Comparison of ENCODE assay signal across 9 cellular contexts in the genomic region with DNA sequence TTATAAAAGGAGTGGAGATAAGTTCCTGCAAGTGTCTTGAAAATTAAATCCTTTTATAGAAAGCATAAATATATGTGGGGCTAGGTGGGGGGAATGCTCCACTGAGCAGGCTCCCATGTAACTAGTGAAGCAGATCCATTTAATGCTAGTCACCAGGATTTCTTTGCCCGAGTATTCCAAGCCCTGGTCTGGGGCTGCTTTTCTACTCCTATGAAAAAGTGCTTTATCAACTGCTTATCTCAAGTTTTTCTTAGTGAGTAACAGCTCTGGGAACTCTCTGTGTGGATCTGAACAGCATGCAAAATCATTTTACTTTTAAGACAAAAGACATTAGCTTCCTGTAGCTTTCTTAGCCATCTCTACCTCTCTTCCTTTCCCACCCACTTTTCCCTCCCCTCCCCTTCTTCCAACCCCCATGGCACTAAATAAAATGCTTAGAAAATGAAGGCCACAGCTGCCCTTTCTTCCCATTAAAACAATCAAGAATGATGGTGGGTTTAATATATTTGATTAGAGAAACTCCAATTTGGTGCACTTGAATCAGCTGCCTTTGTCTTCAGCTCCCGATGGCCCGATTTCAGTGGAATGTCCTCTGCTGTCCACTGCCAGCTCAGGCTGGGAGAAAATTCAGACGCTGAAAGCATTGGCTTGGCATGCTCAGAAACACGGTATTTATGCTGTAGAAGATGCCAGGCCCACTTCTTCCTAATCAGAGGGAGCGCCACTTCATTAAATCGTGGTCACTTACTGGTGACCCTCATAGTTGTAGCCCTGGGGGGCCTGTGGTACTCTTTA.
DNase-seq lines count a peak whose midpoint lies in the region; ATAC-seq, FAIRE-seq and TF ChIP-seq lines count a peak whose summit lies in the region.
"Had no signal": no experiment of that assay in that cellular context is flagged by ENCODE, and none has a peak within 500 bp of the region (broad histone marks: within the 10 kb centered on the region; RNA-seq: fewer than 3 reads in every experiment).

No MANE protein-coding gene starts in this region.

- intact Hi-C loops in OCI-LY7 (cut with micrococcal nuclease; ENCODE audit: unreplicated experiment) = loop anchor here (2.0 kb wide), 1 partner anchor 389 kb away; no protein-coding TSS in a partner anchor
- intact Hi-C loops in MCF 10A (cut with micrococcal nuclease) = no loop called here

- no peaks in the 10 kb centered on the region for H3K79me2 ChIP-seq in OCI-LY7 (ENCODE audit: insufficient read depth, low read depth, low read length)

- no peaks in the 10 kb centered on the region for H3K9me2 ChIP-seq in OCI-LY7 (ENCODE audit: insufficient read depth, low read length)

- no peaks in the 10 kb centered on the region for H3K9me3 ChIP-seq in OCI-LY7 (ENCODE audit: low read length)

- no peak overlapping the region for H3K4me3 ChIP-seq in OCI-LY7 (ENCODE audit: low read depth, low read length, poor library complexity, severe bottlenecking)
- H3K4me3 ChIP-seq: GM23338 had no signal

- no peaks in the 10 kb centered on the region for H4K20me1 ChIP-seq in OCI-LY7 (ENCODE audit: insufficient read depth, low read length)

- H3K9me3 Mint-ChIP-seq in MCF 10A (ENCODE audit: unreplicated experiment) = no peaks in the 10 kb centered on the region
- no peaks in the 10 kb centered on the region for H3K9me3 Mint-ChIP-seq in stimulated activated memory B cell treated with anti-CD40 and anti-IgM and Interleukin-4, amounts not matched to agents 10 μg/mL and 1 μg/mL and 100 μg/mL, for 72 hours
- H3K9me3 Mint-ChIP-seq in natural killer cell treated with Interleukin-12 subunit alpha and Interleukin-12 subunit beta and Interleukin-15 and Interleukin-18, amount 100 ng/mL, for 72 hours = no peaks in the 10 kb centered on the region
- H3K9me3 Mint-ChIP-seq: GM23338 had no signal

- no TSS peak for BruUV-seq in OCI-LY7 (replicated peaks; lab: Mats Ljungman, UMichigan)
- no TSS peak for BruUV-seq in MCF 10A (replicated peaks; lab: Mats Ljungman, UMichigan)

- POLR2A ChIA-PET in OCI-LY7 (lab: Charles Lee) (interaction anchor here (0.6 to 3.6 kb wide), 6 partner anchors 9 to 577 kb away, joined by 3 to 27 read pairs (median 6); no protein-coding TSS in a partner anchor), MCF 10A (lab: Yijun Ruan, JAX) (interaction anchor here (0.5 to 4.0 kb wide), 14 partner anchors 9 to 730 kb away, joined by 3 to 23 read pairs (median 6); no protein-coding TSS in a partner anchor)

- peak overlapping the region; percentile 59 for H3K4me2 ChIP-seq in OCI-LY7 (ENCODE audit: low read length)
- H3K4me2 ChIP-seq: GM23338 had no signal

- peak overlapping the region; percentile 48 for H3K27ac ChIP-seq in OCI-LY7 (ENCODE audit: low read depth, low read length, poor library complexity, severe bottlenecking)

- H3K4me1 ChIP-seq in OCI-LY7 (ENCODE audit: insufficient read depth, low read length, poor library complexity, severe bottlenecking) = peaks cover 23% of the 10 kb centered on the region

- no peaks in the 10 kb centered on the region for H3K27me3 Mint-ChIP-seq in MCF 10A (ENCODE audit: insufficient read depth, unreplicated experiment)
- no peaks in the 10 kb centered on the region for H3K27me3 Mint-ChIP-seq in stimulated activated memory B cell treated with anti-CD40 and anti-IgM and Interleukin-4, amounts not matched to agents 10 μg/mL and 1 μg/mL and 100 μg/mL, for 72 hours
- H3K27me3 Mint-ChIP-seq in natural killer cell treated with Interleukin-12 subunit alpha and Interleukin-12 subunit beta and Interleukin-15 and Interleukin-18, amount 100 ng/mL, for 72 hours = peaks cover 9 to 13% of the 10 kb centered on the region in 2 donors

- H3K4me1 Mint-ChIP-seq in MCF 10A (ENCODE audit: insufficient read depth, unreplicated experiment) = peaks cover 23% of the 10 kb centered on the region
- H3K4me1 Mint-ChIP-seq in stimulated activated memory B cell treated with anti-CD40 and anti-IgM and Interleukin-4, amounts not matched to agents 10 μg/mL and 1 μg/mL and 100 μg/mL, for 72 hours = peaks cover 12% of the 10 kb centered on the region
- H3K4me1 Mint-ChIP-seq in natural killer cell treated with Interleukin-12 subunit alpha and Interleukin-12 subunit beta and Interleukin-15 and Interleukin-18, amount 100 ng/mL, for 72 hours (ENCODE audit: low read depth in 2 of 2) = peaks cover 19 to 23% of the 10 kb centered on the region in 2 donors

- no peak for TF ChIP-seq CTCF in OCI-LY7 (conservative IDR thresholded peaks at IDR 0.05; ENCODE audit: low read length)
- no peak for TF ChIP-seq CTCF in MCF 10A (IDR thresholded peaks at IDR 0.05; ENCODE audit: unreplicated experiment)

- peak overlapping the region; percentile 70 for H3K27ac Mint-ChIP-seq in MCF 10A (ENCODE audit: low read depth, unreplicated experiment)
- H3K27ac Mint-ChIP-seq in stimulated activated memory B cell treated with anti-CD40 and anti-IgM and Interleukin-4, amounts not matched to agents 10 μg/mL and 1 μg/mL and 100 μg/mL, for 72 hours = peak overlapping the region; percentile 66
- peak overlapping the region in 1 of 2 donors; percentile 70 for H3K27ac Mint-ChIP-seq in natural killer cell treated with Interleukin-12 subunit alpha and Interleukin-12 subunit beta and Interleukin-15 and Interleukin-18, amount 100 ng/mL, for 72 hours
- H3K27ac Mint-ChIP-seq: GM23338 had no signal

- FAIRE-seq in H54 (lab: Jason Lieb, UNC) = no peak

- no peak for ATAC-seq in stimulated activated memory B cell treated with anti-CD40 and anti-IgM and Interleukin-4, amounts not matched to agents 10 μg/mL and 1 μg/mL and 100 μg/mL, for 72 hours
- no peak for ATAC-seq in natural killer cell treated with Interleukin-12 subunit alpha and Interleukin-12 subunit beta and Interleukin-15 and Interleukin-18, amount 100 ng/mL, for 72 hours
- ATAC-seq in HG03432 (IDR thresholded peaks at IDR 0.05; ENCODE audit: unreplicated experiment) = no peak
- ATAC-seq: GM23338 had no signal

- DNase-seq in OCI-LY7 (ENCODE audit: low spot score) (no peak), MCF 10A (ENCODE audit: unreplicated experiment) (no peak), kidney tubule cell (ENCODE audit: low spot score) (peak; percentile 38), H54 (ENCODE audit: insufficient read length, low spot score) (no peak)
- no peak for DNase-seq in natural killer cell treated with Interleukin-12 subunit alpha and Interleukin-12 subunit beta and Interleukin-15 and Interleukin-18, amount 100 ng/mL, for 72 hours (ENCODE audit: low spot score)
- no peak for DNase-seq in stimulated activated CD4-positive, alpha-beta T cell treated with anti-CD3 and anti-CD28 coated beads, Interleukin-4, amount 100 ng/mL, for 1 hour

- no peak overlapping the region for H3K4me3 Mint-ChIP-seq in MCF 10A (ENCODE audit: unreplicated experiment)
- H3K4me3 Mint-ChIP-seq in stimulated activated memory B cell treated with anti-CD40 and anti-IgM and Interleukin-4, amounts not matched to agents 10 μg/mL and 1 μg/mL and 100 μg/mL, for 72 hours = no peak overlapping the region
- H3K4me3 Mint-ChIP-seq in natural killer cell treated with Interleukin-12 subunit alpha and Interleukin-12 subunit beta and Interleukin-15 and Interleukin-18, amount 100 ng/mL, for 72 hours = no peak overlapping the region
- H3K4me3 Mint-ChIP-seq: GM23338 had no signal

- TF ChIP-seq POLR2A in H54 (IDR thresholded peaks at IDR 0.05; ENCODE audit: low read depth, low read length) = no peak

- no peaks in the 10 kb centered on the region for H3K36me3 ChIP-seq in OCI-LY7 (ENCODE audit: insufficient read depth, low read length)

- CTCF ChIA-PET in OCI-LY7 (lab: Charles Lee; ENCODE audit: unreplicated experiment) (interaction anchor here (1.0 kb wide), 1 partner anchor 9 kb away, joined by 3 read pairs; no protein-coding TSS in a partner anchor), MCF 10A (lab: Yijun Ruan, JAX) (interaction anchor here (0.6 to 2.0 kb wide), 4 partner anchors 10 to 473 kb away, joined by 3 to 4 read pairs (median 3); no protein-coding TSS in a partner anchor)

- H2AFZ ChIP-seq in OCI-LY7 (ENCODE audit: low read length) = peak overlapping the region; percentile 93; the same call in 1 of the 2 replicates

- H3K36me3 Mint-ChIP-seq in MCF 10A (ENCODE audit: insufficient read depth, unreplicated experiment) = peaks cover 11% of the 10 kb centered on the region
- H3K36me3 Mint-ChIP-seq in stimulated activated memory B cell treated with anti-CD40 and anti-IgM and Interleukin-4, amounts not matched to agents 10 μg/mL and 1 μg/mL and 100 μg/mL, for 72 hours = no peaks in the 10 kb centered on the region
- no peaks in the 10 kb centered on the region for H3K36me3 Mint-ChIP-seq in natural killer cell treated with Interleukin-12 subunit alpha and Interleukin-12 subunit beta and Interleukin-15 and Interleukin-18, amount 100 ng/mL, for 72 hours
